28 cellular contexts compared by ENCODE assay signal in the genomic region with DNA sequence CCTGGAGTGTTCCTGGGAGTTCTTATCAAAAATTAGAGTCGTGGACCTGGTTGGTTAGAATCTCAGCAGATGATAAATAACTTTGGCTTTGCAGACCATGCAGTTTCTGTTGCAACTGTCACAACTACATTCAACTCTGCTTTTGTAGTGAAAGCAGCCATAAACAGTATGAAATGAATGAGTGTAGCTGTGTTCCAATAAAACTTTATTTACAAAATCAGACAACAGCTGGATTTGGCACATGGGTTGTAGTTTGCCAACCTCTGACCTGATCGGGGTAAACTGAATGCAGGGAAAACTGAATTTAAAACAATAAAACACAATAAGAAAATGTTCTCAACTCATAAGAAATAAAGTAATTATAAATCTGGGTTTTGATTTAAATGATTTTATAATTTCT.
"Had no signal": no experiment of that assay in that cellular context is flagged by ENCODE, and none has a peak within 500 bp of the region (broad histone marks: within the 10 kb centered on the region; RNA-seq: fewer than 3 reads in every experiment).

No MANE protein-coding gene starts in this region.

- H3K4me1 ChIP-seq: neural progenitor cell, psoas muscle, spleen, suprapubic skin, testis, transverse colon, upper lobe of right lung, vagina had no signal

- ATAC-seq: natural killer cell; psoas muscle; right cardiac atrium; sciatic nerve; stimulated activated memory B cell treated with anti-CD40 and anti-IgM and Interleukin-4, amounts not matched to agents 10 μg/mL and 1 μg/mL and 100 μg/mL, for 72 hours; stimulated activated naive CD8-positive, alpha-beta T cell treated with anti-CD3 and anti-CD28 coated beads, Interleukin-15, amount 100 ng/mL, for 72 hours; stimulated activated naive CD8-positive, alpha-beta T cell treated with anti-CD3 and anti-CD28 coated beads, Interleukin-15, Interleukin-2, amounts not matched to agents 100 U/mL and 50 U/mL, for 24 hours; upper lobe of right lung had no signal

- H3K79me2 ChIP-seq: parathyroid adenoma had no signal

- H3K9me3 ChIP-seq: ovary, psoas muscle, spleen, suprapubic skin, testis, tibial artery, transverse colon, upper lobe of right lung, vagina had no signal

- H2AFZ ChIP-seq: neural progenitor cell, parathyroid adenoma had no signal

- H3K4me3 ChIP-seq: neural progenitor cell, ovary, psoas muscle, skin epidermis, smooth muscle cell, spleen, suprapubic skin, testis, tibial artery, transverse colon, upper lobe of right lung, vagina had no signal

- H3K27ac ChIP-seq: neural progenitor cell, ovary, parathyroid adenoma, psoas muscle, skin epidermis, spleen, suprapubic skin, testis, tibial artery, transverse colon, upper lobe of right lung, vagina had no signal

- DNase-seq: natural killer cell; occipital lobe; ovary; posterior cingulate gyrus; psoas muscle; right cardiac atrium; spleen; stimulated activated CD4-positive, alpha-beta T cell treated with anti-CD3 and anti-CD28 coated beads, Interleukin-12 subunit alpha, Interleukin-12 subunit beta, amount 100 ng/mL, for 4 hours; stimulated activated CD4-positive, alpha-beta T cell treated with anti-CD3 and anti-CD28 coated beads, Interleukin-1b, Interleukin-23, amount 100 ng/mL, for 48 hours; stimulated activated CD4-positive, alpha-beta T cell treated with anti-CD3 and anti-CD28 coated beads, Interleukin-4, amount 100 ng/mL, for 1 hour; stimulated activated CD4-positive, alpha-beta T cell treated with anti-CD3 and anti-CD28 coated beads, Interleukin-4, amount 100 ng/mL, for 4 hours; stimulated activated CD8-positive, alpha-beta memory T cell treated with anti-CD3 and anti-CD28 coated beads, Interleukin-4, amount 100 ng/mL, for 48 hours; stimulated activated naive CD4-positive, alpha-beta T cell; stimulated activated naive CD8-positive, alpha-beta T cell treated with anti-CD3 and anti-CD28 coated beads, Interleukin-15, amount 100 ng/mL, for 72 hours; stimulated activated naive CD8-positive, alpha-beta T cell treated with anti-CD3 and anti-CD28 coated beads, Interleukin-15, Interleukin-2, amounts not matched to agents 100 U/mL and 50 U/mL, for 24 hours; substantia nigra; testis; tibial artery; transverse colon; upper lobe of right lung had no signal

- H3K4me2 ChIP-seq: neural progenitor cell, smooth muscle cell had no signal

- H3K36me3 ChIP-seq: neural progenitor cell, ovary, spleen, suprapubic skin, tibial artery, transverse colon, upper lobe of right lung, vagina had no signal

- H3K27me3 ChIP-seq: neural progenitor cell, ovary, spleen, suprapubic skin, testis, tibial artery, transverse colon, upper lobe of right lung, vagina had no signal

- H3K9ac ChIP-seq: neural progenitor cell, parathyroid adenoma had no signal
